11 cellular contexts compared by ENCODE assay signal in the genomic region with DNA sequence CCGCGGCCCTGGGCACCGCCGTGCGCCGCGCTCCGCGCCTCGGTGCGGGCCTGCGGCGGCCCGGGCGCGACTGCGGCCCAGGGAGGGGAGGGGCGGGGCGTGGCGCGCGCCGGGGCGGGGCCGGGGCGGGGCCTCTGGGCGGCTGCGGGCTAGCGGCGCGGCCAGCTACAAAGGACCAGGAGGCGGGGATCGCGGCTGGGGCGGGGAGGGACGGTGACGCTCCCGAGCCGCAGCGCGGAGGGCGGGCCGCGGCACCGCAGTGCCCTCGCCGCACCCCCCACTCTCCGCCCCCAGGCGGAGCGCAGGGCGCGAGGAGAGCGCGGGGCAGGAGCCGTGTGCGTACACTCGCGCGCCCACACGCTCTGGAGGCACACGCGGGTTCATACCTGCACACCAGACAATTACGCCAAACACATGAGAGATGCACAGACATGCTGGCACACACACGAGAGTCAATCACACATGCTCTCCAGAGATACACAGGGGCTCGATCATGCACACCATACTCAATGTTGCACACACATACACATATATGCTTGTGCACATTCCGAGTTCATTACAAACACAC. TPM values are rescaled to one million over a fixed set of nuclear protein-coding genes. Genes with fewer than 3 reads are reported as not detected.
A peak's percentile ranks its signal among the peaks of the same experiment; 100 is the strongest.
DNase-seq lines count a peak whose midpoint lies in the region; ATAC-seq, FAIRE-seq and TF ChIP-seq lines count a peak whose summit lies in the region.
"Had no signal": no experiment of that assay in that cellular context is flagged by ENCODE, and none has a peak within 500 bp of the region (broad histone marks: within the 10 kb centered on the region; RNA-seq: fewer than 3 reads in every experiment).

CRMP1 (minus strand) TSS at position 74 of the 568 bp plus-strand sequence. CDS start 117 bp downstream, outside the sequence.

- DNase-seq in H4 (ENCODE audit: low spot score) (no peak), NCI-H2227 (lab: John Stamatoyannopoulos, UW; ENCODE audit: unreplicated experiment) (peak; percentile 87), foreskin fibroblast (peak; percentile 7 to 45), pancreas (no peak), SHP77 (lab: John Stamatoyannopoulos, UW) (no peak)
- DNase-seq in stimulated activated effector memory CD8-positive, alpha-beta T cell treated with anti-CD3 and anti-CD28 coated beads, Interleukin-12 subunit alpha, Interleukin-12 subunit beta, amount 100 ng/mL, for 72 hours (ENCODE audit: low spot score in 2 of 2), result no peak
- DNase-seq in stimulated activated CD4-positive, alpha-beta T cell treated with anti-CD3 and anti-CD28 coated beads, Interleukin-2, amount 100 ng/mL, for 24 hours, result no peak
- DNase-seq: activated CD4-positive, alpha-beta T cell treated with anti-CD3 and anti-CD28 coated beads, Interleukin-2, amount 50 U/mL, for 48 hours had no signal

- H3K4me3 Mint-ChIP-seq in stimulated activated effector memory CD8-positive, alpha-beta T cell treated with anti-CD3 and anti-CD28 coated beads, Interleukin-12 subunit alpha, Interleukin-12 subunit beta, amount 100 ng/mL, for 72 hours, result no peak within 1 kb of the TSS

- WGBS in pancreas, 2 donors, result 4 to 5% methylated on average over 38 to 66 of the region's 66 CpGs

- intact Hi-C loops in pancreas (cut with DNase I), result no loop called here

- H3K27ac Mint-ChIP-seq in stimulated activated effector memory CD8-positive, alpha-beta T cell treated with anti-CD3 and anti-CD28 coated beads, Interleukin-12 subunit alpha, Interleukin-12 subunit beta, amount 100 ng/mL, for 72 hours, result no peak within 1 kb of the TSS

- H3K4me1 ChIP-seq in pancreas, result peaks cover 0 to under 1% (median 0%) of the 10 kb centered on the region in 3 donors

- H3K9me3 ChIP-seq in pancreas, result no peaks in the 10 kb centered on the region

- H3K4me1 Mint-ChIP-seq in stimulated activated effector memory CD8-positive, alpha-beta T cell treated with anti-CD3 and anti-CD28 coated beads, Interleukin-12 subunit alpha, Interleukin-12 subunit beta, amount 100 ng/mL, for 72 hours, result peaks cover 14% of the 10 kb centered on the region

- ATAC-seq in pancreas, result peak in 3 of 4 donors; percentile 68 to 80 (median 74)
- no peak for ATAC-seq in HG03175 (IDR thresholded peaks at IDR 0.05; ENCODE audit: unreplicated experiment)
- no peak for ATAC-seq in stimulated activated effector memory CD8-positive, alpha-beta T cell treated with anti-CD3 and anti-CD28 coated beads, Interleukin-12 subunit alpha, Interleukin-12 subunit beta, amount 100 ng/mL, for 72 hours
- ATAC-seq: HepG2 had no signal

- TF ChIP-seq CTCF in foreskin fibroblast (IDR thresholded peaks at IDR 0.05; ENCODE audit: low read depth, low read length) (no peak), pancreas (IDR thresholded peaks at IDR 0.05) (no peak)

- H3K4me3 ChIP-seq in foreskin fibroblast (ENCODE audit: low read depth in 1 of 2, low read length in 2 of 2) (no peak within 1 kb of the TSS), pancreas (no peak within 1 kb of the TSS)

- no peaks in the 10 kb centered on the region for H3K36me3 ChIP-seq in pancreas

- H3K27me3 ChIP-seq in pancreas, result peaks cover 2 to 39% (median 5%) of the 10 kb centered on the region in 4 donors

- no peak for FAIRE-seq in pancreas (lab: Jason Lieb, UNC)
- FAIRE-seq: HepG2 had no signal

- peaks cover 4% of the 10 kb centered on the region for H3K9me3 Mint-ChIP-seq in stimulated activated effector memory CD8-positive, alpha-beta T cell treated with anti-CD3 and anti-CD28 coated beads, Interleukin-12 subunit alpha, Interleukin-12 subunit beta, amount 100 ng/mL, for 72 hours

- no peaks in the 10 kb centered on the region for H3K36me3 Mint-ChIP-seq in stimulated activated effector memory CD8-positive, alpha-beta T cell treated with anti-CD3 and anti-CD28 coated beads, Interleukin-12 subunit alpha, Interleukin-12 subunit beta, amount 100 ng/mL, for 72 hours

- no peak within 1 kb of the TSS for H3K27ac ChIP-seq in pancreas
- H3K27ac ChIP-seq: epithelial cell of prostate had no signal

RNA-seq across cellular contexts. Expression of gene CRMP1, which starts in this region (rescaled TPM):
- total RNA-seq in H4 (2014; rRNA removed; shearing (Covaris generic)), result 33.0 and 37.7 TPM in 2 replicates
- total RNA-seq in pancreas, result 1 to 10 TPM in 3 of 6 donors, under 1 TPM in 3; 0.69 to 3.5 (median 1.4) TPM
- polyA plus RNA-seq in pancreas, result 10 to 100 TPM in 1 of 2 donors, 1 to 10 TPM in 1; 4.6 to 21.4 TPM
- total RNA-seq: HepG2 had no signal
- polyA plus RNA-seq: HepG2 had no signal

Comparison
In these comparisons a context has a peak if more than half of its experiments do, and no peak if none do; other contexts are left out.
1. DNase-seq: peak in NCI-H2227 (single experiment) and foreskin fibroblast (2 of 2); none in H4 (single experiment), pancreas (0 of 6), SHP77 (0 of 2), stimulated activated effector memory CD8-positive, alpha-beta T cell treated with anti-CD3 and anti-CD28 coated beads, Interleukin-12 subunit alpha, Interleukin-12 subunit beta, amount 100 ng/mL, for 72 hours (0 of 2) and stimulated activated CD4-positive, alpha-beta T cell treated with anti-CD3 and anti-CD28 coated beads, Interleukin-2, amount 100 ng/mL, for 24 hours (0 of 2).
2. ATAC-seq: peak in pancreas (3 of 4); none in HG03175 (single experiment) and stimulated activated effector memory CD8-positive, alpha-beta T cell treated with anti-CD3 and anti-CD28 coated beads, Interleukin-12 subunit alpha, Interleukin-12 subunit beta, amount 100 ng/mL, for 72 hours (single experiment).